In genomic region chr14:104688755-104689619, GRCh38 we compare ENCODE assay signal across 8 cellular contexts. TPM values are rescaled to one million over a fixed set of nuclear protein-coding genes. Genes with fewer than 3 reads are reported as not detected.
A peak's percentile ranks its signal among the peaks of the same experiment; 100 is the strongest.
DNase-seq lines count a peak whose midpoint lies in the region; ATAC-seq and TF ChIP-seq lines count a peak whose summit lies in the region.

INF2 (plus strand) TSS chr14:104689618; CDS start chr14:104701366, 11,748 bp downstream.

- CTCF ChIA-PET in activated CD4-positive, alpha-beta T cell treated with anti-CD3 and anti-CD28 coated beads for 36 hours (lab: Charles Lee) = interaction anchor here (0.7 kb wide), 1 partner anchor 12 kb away, joined by 3 read pairs; no protein-coding TSS in a partner anchor

- H3K4me3 Mint-ChIP-seq in activated CD4-positive, alpha-beta T cell treated with anti-CD3 and anti-CD28 coated beads for 36 hours = peak within 1 kb of the TSS; percentile 72

- peak within 1 kb of the TSS; percentile 60 for H3K27ac Mint-ChIP-seq in activated CD4-positive, alpha-beta T cell treated with anti-CD3 and anti-CD28 coated beads for 36 hours

- peak; percentile 69 for ATAC-seq in activated CD4-positive, alpha-beta T cell treated with anti-CD3 and anti-CD28 coated beads for 36 hours
- no peak for ATAC-seq in HG02571 (IDR thresholded peaks at IDR 0.05; ENCODE audit: unreplicated experiment)

- H3K36me3 Mint-ChIP-seq in activated CD4-positive, alpha-beta T cell treated with anti-CD3 and anti-CD28 coated beads for 36 hours (ENCODE audit: low read depth) = peaks cover 2% of the 10 kb centered on the region

- intact Hi-C loops in activated CD4-positive, alpha-beta T cell treated with anti-CD3 and anti-CD28 coated beads for 36 hours (cut with DNase I, micrococcal nuclease) = loop anchor here in 1 of 2 experiments (1.0 kb wide), 6 partner anchors 12 to 332 kb away; partner anchors contain the start of genes ADSS1 and CDCA4

- no peak for TF ChIP-seq CTCF in VCaP (conservative IDR thresholded peaks at IDR 0.05)
- TF ChIP-seq CTCF in kidney epithelial cell (IDR thresholded peaks at IDR 0.05; ENCODE audit: insufficient read depth, low read length, poor library complexity, severe bottlenecking) = no peak

- no peaks in the 10 kb centered on the region for H3K27me3 ChIP-seq in MG63
- H3K27me3 ChIP-seq in kidney epithelial cell (ENCODE audit: control insufficient read depth, insufficient read depth, low read length) = no peaks in the 10 kb centered on the region

- no peaks in the 10 kb centered on the region for H3K9me3 Mint-ChIP-seq in activated CD4-positive, alpha-beta T cell treated with anti-CD3 and anti-CD28 coated beads for 36 hours (ENCODE audit: low read depth)

- no peaks in the 10 kb centered on the region for H3K9me3 ChIP-seq in MG63

- peaks cover 32% of the 10 kb centered on the region for H3K4me1 Mint-ChIP-seq in activated CD4-positive, alpha-beta T cell treated with anti-CD3 and anti-CD28 coated beads for 36 hours

- H3K27ac ChIP-seq in VCaP = peak within 1 kb of the TSS; percentile 89
- peak within 1 kb of the TSS; percentile 97 for H3K27ac ChIP-seq in cingulate gyrus (ENCODE audit: low read depth, low read length)

- H3K27me3 Mint-ChIP-seq in activated CD4-positive, alpha-beta T cell treated with anti-CD3 and anti-CD28 coated beads for 36 hours = no peaks in the 10 kb centered on the region

- POLR2A ChIA-PET in activated CD4-positive, alpha-beta T cell treated with anti-CD3 and anti-CD28 coated beads for 36 hours (lab: Charles Lee) = interaction anchor here (1.8 kb wide), 1 partner anchor 11 kb away, joined by 8 read pairs; no protein-coding TSS in a partner anchor

- DNase-seq in activated CD4-positive, alpha-beta T cell treated with anti-CD3 and anti-CD28 coated beads for 36 hours = peak; percentile 73
- no peak for DNase-seq in activated CD4-positive, alpha-beta T cell treated with anti-CD3 and anti-CD28 coated beads for 1 hour
- DNase-seq in MG63 (peak; percentile 66), kidney epithelial cell (ENCODE audit: low read depth) (no peak)
- DNase-seq in stimulated activated CD4-positive, alpha-beta T cell treated with anti-CD3 and anti-CD28 coated beads, Interleukin-12 subunit alpha, Interleukin-12 subunit beta, amount 100 ng/mL, for 4 hours = peak; percentile 61

- H3K36me3 ChIP-seq in MG63 = peaks cover 3% of the 10 kb centered on the region
- no peaks in the 10 kb centered on the region for H3K36me3 ChIP-seq in kidney epithelial cell (ENCODE audit: control insufficient read depth, insufficient read depth, low read length)

- H3K4me3 ChIP-seq in MG63 (peak within 1 kb of the TSS; percentile 66), kidney epithelial cell (ENCODE audit: low read depth, low read length) (peak within 1 kb of the TSS; percentile 86)

RNA-seq across cellular contexts. Expression of gene INF2, which starts in this region (rescaled TPM):
- 10 to 100 TPM; 60.8 to 66.0 TPM for total RNA-seq in activated CD4-positive, alpha-beta T cell treated with anti-CD3 and anti-CD28 coated beads for 36 hours
- total RNA-seq in MG63 (2014; rRNA removed; shearing (Covaris generic); ENCODE audit: low replicate concordance) = 15.5 and 31.4 TPM in 2 replicates
- 109 and 131 TPM in 2 replicates for total RNA-seq in kidney epithelial cell

Comparison
In these comparisons a context has a peak if more than half of its experiments do, and no peak if none do; other contexts are left out.
1. DNase-seq: peak in activated CD4-positive, alpha-beta T cell treated with anti-CD3 and anti-CD28 coated beads for 36 hours (single experiment), MG63 (single experiment) and stimulated activated CD4-positive, alpha-beta T cell treated with anti-CD3 and anti-CD28 coated beads, Interleukin-12 subunit alpha, Interleukin-12 subunit beta, amount 100 ng/mL, for 4 hours (single experiment); none in activated CD4-positive, alpha-beta T cell treated with anti-CD3 and anti-CD28 coated beads for 1 hour (single experiment) and kidney epithelial cell (single experiment).